22 cellular contexts compared by ENCODE assay signal in genomic region chr9:70054546-70054945, GRCh38. TPM values are rescaled to one million over a fixed set of nuclear protein-coding genes. Genes with fewer than 3 reads are reported as not detected.
DNase-seq lines count a peak whose midpoint lies in the region; FAIRE-seq and TF ChIP-seq lines count a peak whose summit lies in the region.
"Had no signal": no experiment of that assay in that cellular context is flagged by ENCODE, and none has a peak within 500 bp of the region (broad histone marks: within the 10 kb centered on the region; RNA-seq: fewer than 3 reads in every experiment).

No MANE protein-coding gene starts in this region.

- H3K36me3 ChIP-seq in bronchial epithelial cell (ENCODE audit: control insufficient read depth, insufficient read depth, low read length): no peaks in the 10 kb centered on the region
- H3K36me3 ChIP-seq in mesenchymal stem cell (ENCODE audit: control insufficient read depth in 1 of 2, insufficient read depth in 2 of 2, low read depth in 1 of 2, low read length in 2 of 2): peaks cover 0 to 13% of the 10 kb centered on the region in 2 experiments
- no peaks in the 10 kb centered on the region for H3K36me3 ChIP-seq in subcutaneous abdominal adipose tissue (ENCODE audit: control insufficient read depth in 5 of 5, insufficient read depth in 5 of 5, low read length in 5 of 5)
- no peaks in the 10 kb centered on the region for H3K36me3 ChIP-seq in MG63
- H3K36me3 ChIP-seq: adrenal gland, spleen had no signal

- H3K27ac ChIP-seq in mesenchymal stem cell (ENCODE audit: low read length, poor library complexity, severe bottlenecking) (peak overlapping the region; percentile 90), subcutaneous abdominal adipose tissue (ENCODE audit: low read depth, low read length) (peak overlapping the region; percentile 27)
- H3K27ac ChIP-seq: KMS-11 had no signal

- H3K23ac ChIP-seq in mesenchymal stem cell (ENCODE audit: low read length in 2 of 2): no peak overlapping the region

- no peak overlapping the region for H4K8ac ChIP-seq in mesenchymal stem cell (ENCODE audit: low read length)

- no peak overlapping the region for H3K18ac ChIP-seq in mesenchymal stem cell (ENCODE audit: low read depth in 1 of 2, low read length in 2 of 2)

- H2BK12ac ChIP-seq in mesenchymal stem cell (ENCODE audit: low read length in 2 of 2): no peak overlapping the region

- H2BK15ac ChIP-seq in mesenchymal stem cell (ENCODE audit: low read depth, poor library complexity, severe bottlenecking): no peak overlapping the region

- no peak overlapping the region for H2AFZ ChIP-seq in mesenchymal stem cell (ENCODE audit: low read depth, low read length)

- H3K9me3 ChIP-seq in mesenchymal stem cell (ENCODE audit: control insufficient read depth, low read length) (no peaks in the 10 kb centered on the region), subcutaneous abdominal adipose tissue (ENCODE audit: control insufficient read depth in 5 of 5, low read length in 5 of 5) (no peaks in the 10 kb centered on the region), MG63 (no peaks in the 10 kb centered on the region)
- H3K9me3 ChIP-seq: adrenal gland, spleen had no signal

- H3K27me3 ChIP-seq in bronchial epithelial cell (ENCODE audit: control insufficient read depth, insufficient read depth, low read length) (no peaks in the 10 kb centered on the region), mesenchymal stem cell (ENCODE audit: control insufficient read depth in 1 of 2, insufficient read depth in 1 of 2, low read length in 2 of 2) (no peaks in the 10 kb centered on the region), subcutaneous abdominal adipose tissue (ENCODE audit: control insufficient read depth in 5 of 5, insufficient read depth in 4 of 5, low read length in 5 of 5) (no peaks in the 10 kb centered on the region), MG63 (no peaks in the 10 kb centered on the region)
- H3K27me3 ChIP-seq: adrenal gland had no signal

- H2BK120ac ChIP-seq in mesenchymal stem cell (ENCODE audit: low read depth, low read length): no peak overlapping the region

- H2BK5ac ChIP-seq in mesenchymal stem cell (ENCODE audit: low read depth, low read length, poor library complexity, severe bottlenecking): no peak overlapping the region

- no peak overlapping the region for H3K4me2 ChIP-seq in mesenchymal stem cell (ENCODE audit: low read length, poor library complexity, severe bottlenecking)
- H3K4me2 ChIP-seq: KMS-11 had no signal

- FAIRE-seq in bronchial epithelial cell (lab: Jason Lieb, UNC) (no peak), GM19239 (lab: Jason Lieb, UNC) (no peak)
- FAIRE-seq: GM18507, islet of Langerhans had no signal

- peak overlapping the region; percentile 65 for H2AK5ac ChIP-seq in mesenchymal stem cell (ENCODE audit: low read length, severe bottlenecking)

- peaks cover 16% of the 10 kb centered on the region for H3K4me1 ChIP-seq in mesenchymal stem cell (ENCODE audit: control insufficient read depth, insufficient read depth, low read depth, low read length)
- peaks cover 2 to 44% (median 27%) of the 10 kb centered on the region in 5 donors for H3K4me1 ChIP-seq in subcutaneous abdominal adipose tissue (ENCODE audit: control insufficient read depth in 5 of 5, insufficient read depth in 5 of 5, low read length in 5 of 5)

- WGBS in mesenchymal stem cell: 87% methylated on average over 1 of the region's 3 CpGs

- H3K14ac ChIP-seq in mesenchymal stem cell (ENCODE audit: low read length in 2 of 2): no peak overlapping the region

- no peak overlapping the region for H4K91ac ChIP-seq in mesenchymal stem cell (ENCODE audit: low read length)

- peaks cover 12% of the 10 kb centered on the region for H3K79me1 ChIP-seq in mesenchymal stem cell (replicated peaks; ENCODE audit: low read length, poor library complexity, severe bottlenecking)

- no peak for TF ChIP-seq CTCF in bronchial epithelial cell (IDR thresholded peaks at IDR 0.05; ENCODE audit: insufficient read depth, low read length, severe bottlenecking)

- no peak overlapping the region for H3K4ac ChIP-seq in mesenchymal stem cell (ENCODE audit: low read depth in 1 of 2, low read length in 2 of 2)

- peak; percentile 6 for DNase-seq in LoVo (ENCODE audit: low spot score)
- DNase-seq in bronchial epithelial cell (ENCODE audit: low read depth): peak; percentile 39
- no peak for DNase-seq in mesenchymal stem cell
- no peak for DNase-seq in GM19239 (ENCODE audit: insufficient read length, low spot score)
- DNase-seq in C1 segment of cervical spinal cord (lab: John Stamatoyannopoulos, UW): no peak
- DNase-seq in MG63: no peak
- no peak for DNase-seq in NCI-H2196 (lab: John Stamatoyannopoulos, UW; ENCODE audit: unreplicated experiment)
- DNase-seq: activated CD4-positive, alpha-beta T cell treated with anti-CD3 and anti-CD28 coated beads, Interleukin-2, amount 50 U/mL, for 1 hour; activated CD8-positive, alpha-beta memory T cell treated with anti-CD3 and anti-CD28 coated beads, Interleukin-2, amount 50 U/mL, for 48 hours; activated effector memory CD4-positive, alpha-beta T cell treated with Interleukin-2 at 50 U/mL for 16 hours; CD4-positive, alpha-beta memory T cell; central memory CD4-positive, alpha-beta T cell; effector memory CD4-positive, alpha-beta T cell; NCI-H526; nephron progenitor cell; spleen had no signal

- H3K9ac ChIP-seq in mesenchymal stem cell (ENCODE audit: low read length) (no peak overlapping the region), subcutaneous abdominal adipose tissue (ENCODE audit: low read length in 5 of 5) (no peak overlapping the region)
- H3K9ac ChIP-seq: KMS-11 had no signal

- no peak overlapping the region for H3K4me3 ChIP-seq in bronchial epithelial cell (ENCODE audit: low read depth, low read length)
- no peak overlapping the region for H3K4me3 ChIP-seq in mesenchymal stem cell (ENCODE audit: insufficient read depth in 1 of 2, low read depth in 1 of 2, low read length in 2 of 2)
- no peak overlapping the region for H3K4me3 ChIP-seq in subcutaneous abdominal adipose tissue (ENCODE audit: low read depth in 1 of 5, low read length in 5 of 5)
- no peak overlapping the region for H3K4me3 ChIP-seq in MG63
- H3K4me3 ChIP-seq: adrenal gland, spleen had no signal

RNA-seq across cellular contexts. Expression of gene MAMDC2, which starts 10.9 kb away (rescaled TPM):
- 0.26 and 0.53 TPM in 2 replicates for total RNA-seq in bronchial epithelial cell
- polyA plus RNA-seq in mesenchymal stem cell (2013, experiment 1 of 2): 3.3 TPM
- 3.3 TPM for polyA plus RNA-seq in mesenchymal stem cell (2013, experiment 2 of 2)
- total RNA-seq in MG63 (2014; rRNA removed; shearing (Covaris generic); ENCODE audit: low replicate concordance): not detected in 2 replicates
- total RNA-seq: CD4-positive, alpha-beta memory T cell; T-helper 1 cell treated with Interleukin-12 subunit alpha and Interleukin-12 subunit beta and Interleukin-4 antibody, amounts not matched to agents 30 ng/mL and 1 ng/mL, for 36 hours had no signal
- polyA plus RNA-seq: CD4-positive, alpha-beta memory T cell had no signal

Comparison
In these comparisons a context has a peak if more than half of its experiments do, and no peak if none do; other contexts are left out.
1. DNase-seq: peak in LoVo (single experiment) and bronchial epithelial cell (single experiment); none in mesenchymal stem cell (single experiment), GM19239 (single experiment), C1 segment of cervical spinal cord (0 of 14), MG63 (single experiment) and NCI-H2196 (single experiment).